In the genomic region with DNA sequence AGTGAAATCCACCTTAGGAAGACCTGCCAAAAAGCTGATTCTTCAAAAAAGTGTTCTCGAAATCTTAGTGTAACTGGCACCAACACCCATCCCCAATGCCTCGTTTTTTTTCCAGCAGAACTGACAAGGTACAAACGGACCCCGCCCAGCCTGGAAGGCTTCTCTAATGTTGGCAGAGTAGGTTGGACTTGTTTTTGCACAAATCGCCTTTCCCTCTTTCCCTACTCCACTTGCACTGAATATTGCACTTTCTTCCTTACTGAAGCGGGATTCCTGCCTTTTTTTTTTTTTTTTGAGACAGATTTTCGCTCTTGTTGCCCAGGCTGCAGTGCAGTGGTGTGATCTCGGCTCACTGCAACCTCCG, we compare ENCODE assay signal across 8 cellular contexts. TPM values are rescaled to one million over a fixed set of nuclear protein-coding genes. Genes with fewer than 3 reads are reported as not detected.
DNase-seq lines count a peak whose midpoint lies in the region; ATAC-seq and TF ChIP-seq lines count a peak whose summit lies in the region.

No MANE protein-coding gene starts in this region.

- intact Hi-C loops in heart left ventricle (cut with DNase I) = loop anchor here in 5 of 10 donors (1.0 to 10.0 kb wide), 6 partner anchors 29 to 187 kb away; a partner anchor contains a TSS

- TF ChIP-seq CTCF in HL-60 (IDR thresholded peaks at IDR 0.05; ENCODE audit: insufficient read depth, low read length) (no peak), heart left ventricle (IDR thresholded peaks at IDR 0.05) (no peak), progenitor cell of endocrine pancreas (IDR thresholded peaks at IDR 0.05; ENCODE audit: unreplicated experiment) (no peak)

- no peaks in the 10 kb centered on the region for H3K27me3 ChIP-seq in HL-60 (ENCODE audit: insufficient read depth, poor library complexity, severe bottlenecking)
- H3K27me3 ChIP-seq in heart left ventricle = no peaks in the 10 kb centered on the region

- peak overlapping the region; percentile 92 for H3K4me3 Mint-ChIP-seq in activated T-helper 17 cell treated with anti-CD3 and anti-CD28 coated beads, Interleukin-2, amount 50 U/mL, for 72 hours
- H3K4me3 Mint-ChIP-seq in progenitor cell of endocrine pancreas (ENCODE audit: low read depth) = peak overlapping the region; percentile 100

- peak overlapping the region; percentile 96 for H3K27ac Mint-ChIP-seq in activated T-helper 17 cell treated with anti-CD3 and anti-CD28 coated beads, Interleukin-2, amount 50 U/mL, for 72 hours
- peak overlapping the region; percentile 99 for H3K27ac Mint-ChIP-seq in progenitor cell of endocrine pancreas

- peaks cover 29% of the 10 kb centered on the region for H3K4me1 Mint-ChIP-seq in activated T-helper 17 cell treated with anti-CD3 and anti-CD28 coated beads, Interleukin-2, amount 50 U/mL, for 72 hours
- H3K4me1 Mint-ChIP-seq in progenitor cell of endocrine pancreas (ENCODE audit: low read depth) = peaks cover 14% of the 10 kb centered on the region

- H3K36me3 Mint-ChIP-seq in activated T-helper 17 cell treated with anti-CD3 and anti-CD28 coated beads, Interleukin-2, amount 50 U/mL, for 72 hours (ENCODE audit: low read depth) = peaks cover 30% of the 10 kb centered on the region
- H3K36me3 Mint-ChIP-seq in progenitor cell of endocrine pancreas (ENCODE audit: insufficient read depth) = no peaks in the 10 kb centered on the region

- H3K4me1 ChIP-seq in heart left ventricle = peaks cover 9 to 38% (median 27%) of the 10 kb centered on the region in 12 donors

- H3K4me3 ChIP-seq in HL-60 (replicated peaks; ENCODE audit: insufficient read depth, low read length) = peak overlapping the region; percentile 60
- H3K4me3 ChIP-seq in heart left ventricle = peak overlapping the region; percentile 47 to 93 (median 74)

- 5 to 12% (median 10%) methylated on average over 9 of the region's 9 CpGs for WGBS in heart left ventricle, 4 donors

- H3K27ac ChIP-seq in HL-60 (replicated peaks) = peak overlapping the region; percentile 85
- H3K27ac ChIP-seq in heart left ventricle = peak overlapping the region in 11 of 12 donors; percentile 89 to 98 (median 95)

- no peak for TF ChIP-seq POLR2A in heart left ventricle (IDR thresholded peaks at IDR 0.05)

- ATAC-seq in activated T-helper 17 cell treated with anti-CD3 and anti-CD28 coated beads, Interleukin-2, amount 50 U/mL, for 72 hours (replicated peaks) = no peak
- ATAC-seq in heart left ventricle = peak in 2 of 4 donors; percentile 1
- ATAC-seq in HG03432 (IDR thresholded peaks at IDR 0.05; ENCODE audit: unreplicated experiment) = no peak

- peak; percentile 51 for DNase-seq in DMS53 (lab: John Stamatoyannopoulos, UW)
- DNase-seq in DMS53 treated with DMSO at 0.1 percent for 48 hours (lab: John Stamatoyannopoulos, UW; ENCODE audit: unreplicated experiment) = no peak
- DNase-seq in HL-60 (ENCODE audit: low read depth in 1 of 2, low spot score in 1 of 2) = peak in 1 of 2 experiments; percentile 15
- DNase-seq in heart left ventricle = peak in 1 of 5 donors; percentile 34
- no peak for DNase-seq in progenitor cell of endocrine pancreas (ENCODE audit: low spot score, unreplicated experiment)
- no peak for DNase-seq in NK-92 treated with Interleukin-12 subunit alpha and Interleukin-12 subunit beta, amount 100 ng/mL, for 24 hours (lab: John Stamatoyannopoulos, UW)

- H3K27me3 Mint-ChIP-seq in activated T-helper 17 cell treated with anti-CD3 and anti-CD28 coated beads, Interleukin-2, amount 50 U/mL, for 72 hours = no peaks in the 10 kb centered on the region
- H3K27me3 Mint-ChIP-seq in progenitor cell of endocrine pancreas = no peaks in the 10 kb centered on the region

- H3K9me3 ChIP-seq in heart left ventricle = no peaks in the 10 kb centered on the region

- H3K9me3 Mint-ChIP-seq in activated T-helper 17 cell treated with anti-CD3 and anti-CD28 coated beads, Interleukin-2, amount 50 U/mL, for 72 hours = no peaks in the 10 kb centered on the region
- H3K9me3 Mint-ChIP-seq in progenitor cell of endocrine pancreas (ENCODE audit: low read depth) = no peaks in the 10 kb centered on the region

- peaks cover 0 to 25% (median 4%) of the 10 kb centered on the region in 9 donors for H3K36me3 ChIP-seq in heart left ventricle

RNA-seq across cellular contexts. Expression of a gene that starts 0.5 kb away (rescaled TPM):
- 10 to 100 TPM; 55.6 to 89.7 TPM for total RNA-seq in activated T-helper 17 cell treated with anti-CD3 and anti-CD28 coated beads, Interleukin-2, amount 50 U/mL, for 72 hours
- total RNA-seq in heart left ventricle (100 to 1,000 TPM in 8 of 9 donors, 10 to 100 TPM in 1; 78.6 to 297 (median 224) TPM), progenitor cell of endocrine pancreas (91.1 and 95.4 TPM in 2 replicates)
- 100 to 1,000 TPM; 132 to 134 TPM for polyA plus RNA-seq in heart left ventricle

RNA-seq across cellular contexts. Expression of a gene that starts 29.0 kb away (rescaled TPM):
- total RNA-seq in activated T-helper 17 cell treated with anti-CD3 and anti-CD28 coated beads, Interleukin-2, amount 50 U/mL, for 72 hours = 10 to 100 TPM; 14.2 to 21.0 TPM
- total RNA-seq in heart left ventricle (10 to 100 TPM in 2 of 9 donors, 1 to 10 TPM in 7; 2.2 to 17.5 (median 5.9) TPM), progenitor cell of endocrine pancreas (25.5 and 26.9 TPM in 2 replicates)
- polyA plus RNA-seq in heart left ventricle = 10 to 100 TPM in 1 of 2 donors, 1 to 10 TPM in 1; 4.0 to 20.8 TPM

RNA-seq across cellular contexts. Expression of a gene that starts 34.4 kb away (rescaled TPM):
- total RNA-seq in activated T-helper 17 cell treated with anti-CD3 and anti-CD28 coated beads, Interleukin-2, amount 50 U/mL, for 72 hours = 10 to 100 TPM; 41.8 to 48.1 TPM
- 10 to 100 TPM in 7 of 9 donors, 1 to 10 TPM in 2; 8.7 to 21.0 (median 15.6) TPM for total RNA-seq in heart left ventricle
- polyA plus RNA-seq in heart left ventricle = 10 to 100 TPM in 1 of 2 donors, 1 to 10 TPM in 1; 4.8 to 18.9 TPM
- 48.3 and 51.6 TPM in 2 replicates for total RNA-seq in progenitor cell of endocrine pancreas
